Comparison of ENCODE assay signal across 21 cellular contexts in the genomic region with DNA sequence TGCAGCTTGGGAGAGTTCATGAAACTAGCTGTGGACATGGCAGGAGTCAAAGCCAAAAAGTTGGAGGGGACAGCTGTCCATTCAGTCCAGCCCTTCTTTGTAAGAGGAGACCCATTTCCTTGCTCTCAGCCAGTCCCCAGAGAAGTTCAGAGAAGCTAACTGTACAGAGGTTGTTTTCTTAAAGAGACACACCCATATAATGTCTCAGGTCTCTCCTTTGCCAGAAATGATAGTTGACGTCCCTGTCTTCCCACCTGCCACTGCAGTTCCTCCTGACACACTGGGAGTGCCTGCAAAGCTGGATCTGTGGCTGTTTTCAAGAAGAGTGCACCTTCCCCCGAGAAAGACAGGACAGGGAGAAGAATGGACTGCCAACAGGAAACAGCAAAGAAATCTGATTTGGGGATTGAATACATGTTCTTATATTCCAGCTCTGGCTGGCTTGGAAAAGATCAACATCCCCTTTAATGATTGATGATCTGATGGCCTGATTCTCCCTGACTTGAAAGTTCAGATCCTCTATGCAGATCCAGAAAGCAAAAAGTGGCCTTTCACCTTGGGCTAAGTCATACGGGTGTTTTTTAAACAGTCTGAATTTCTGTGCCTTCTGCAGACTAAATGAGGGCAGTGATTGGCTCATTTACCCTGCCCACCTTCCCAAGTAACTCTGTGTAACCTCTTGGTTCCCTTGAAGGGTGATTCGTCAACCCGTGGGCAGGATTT.
A peak's percentile ranks its signal among the peaks of the same experiment; 100 is the strongest.
DNase-seq lines count a peak whose midpoint lies in the region; ATAC-seq, FAIRE-seq and TF ChIP-seq lines count a peak whose summit lies in the region.
"Had no signal": no experiment of that assay in that cellular context is flagged by ENCODE, and none has a peak within 500 bp of the region (broad histone marks: within the 10 kb centered on the region; RNA-seq: fewer than 3 reads in every experiment).

No MANE protein-coding gene starts in this region.

- no peaks in the 10 kb centered on the region for H3K4me1 Mint-ChIP-seq in astrocyte (ENCODE audit: low read depth, unreplicated experiment)
- no peaks in the 10 kb centered on the region for H3K4me1 Mint-ChIP-seq in activated CD4-positive, alpha-beta memory T cell treated with anti-CD3 and anti-CD28 coated beads for 36 hours (ENCODE audit: low read depth)
- H3K4me1 Mint-ChIP-seq: CD4-positive, alpha-beta memory T cell had no signal

- H3K27me3 Mint-ChIP-seq in astrocyte (ENCODE audit: low read depth, unreplicated experiment) = no peaks in the 10 kb centered on the region
- no peaks in the 10 kb centered on the region for H3K27me3 Mint-ChIP-seq in activated CD4-positive, alpha-beta memory T cell treated with anti-CD3 and anti-CD28 coated beads for 36 hours
- H3K27me3 Mint-ChIP-seq: CD4-positive, alpha-beta memory T cell had no signal

- H3K9me3 Mint-ChIP-seq in astrocyte (ENCODE audit: unreplicated experiment) = no peaks in the 10 kb centered on the region
- no peaks in the 10 kb centered on the region for H3K9me3 Mint-ChIP-seq in activated CD4-positive, alpha-beta memory T cell treated with anti-CD3 and anti-CD28 coated beads for 36 hours
- H3K9me3 Mint-ChIP-seq: CD4-positive, alpha-beta memory T cell had no signal

- H3K36me3 ChIP-seq in astrocyte (ENCODE audit: insufficient read depth, low read length) (no peaks in the 10 kb centered on the region), gastrocnemius medialis (peaks cover 0 to 6% of the 10 kb centered on the region in 2 donors)
- H3K36me3 ChIP-seq: BE2C had no signal

- intact Hi-C loops in gastrocnemius medialis (cut with DNase I; ENCODE audit: low total_unique reads) = loop anchor here (5.0 kb wide), 2 partner anchors 36 to 86 kb away; a partner anchor contains a TSS
- intact Hi-C loops in activated CD4-positive, alpha-beta memory T cell treated with anti-CD3 and anti-CD28 coated beads for 36 hours (cut with micrococcal nuclease) = no loop called here

- in situ Hi-C loops in gastrocnemius medialis (cut with MboI; ENCODE audit: low sequenced_read_pairs in 4 of 4) = loop anchor here in 2 of 4 donors (10.0 kb wide), 1 partner anchor 78 kb away; no protein-coding TSS in a partner anchor

- no peak overlapping the region for H3K9ac ChIP-seq in astrocyte (ENCODE audit: low read length)

- no peaks in the 10 kb centered on the region for H3K36me3 Mint-ChIP-seq in astrocyte (ENCODE audit: low read depth, unreplicated experiment)
- H3K36me3 Mint-ChIP-seq in activated CD4-positive, alpha-beta memory T cell treated with anti-CD3 and anti-CD28 coated beads for 36 hours = no peaks in the 10 kb centered on the region

- H3K27me3 ChIP-seq in astrocyte (ENCODE audit: insufficient read depth, low read length) = no peaks in the 10 kb centered on the region
- no peaks in the 10 kb centered on the region for H3K27me3 ChIP-seq in gastrocnemius medialis
- H3K27me3 ChIP-seq: BE2C had no signal

- no peaks in the 10 kb centered on the region for H3K9me3 ChIP-seq in astrocyte (ENCODE audit: insufficient read depth, low read depth, low read length)
- H3K9me3 ChIP-seq in gastrocnemius medialis = no peaks in the 10 kb centered on the region
- H3K9me3 ChIP-seq: BE2C had no signal

- H3K4me1 ChIP-seq in astrocyte (ENCODE audit: insufficient read depth, low read length) (no peaks in the 10 kb centered on the region), gastrocnemius medialis (peaks cover 0 to 10% of the 10 kb centered on the region in 2 donors)
- H3K4me1 ChIP-seq: BE2C had no signal

- no peaks in the 10 kb centered on the region for H4K20me1 ChIP-seq in astrocyte (ENCODE audit: insufficient read depth, low read length)

- no peaks in the 10 kb centered on the region for H3K79me2 ChIP-seq in astrocyte (ENCODE audit: insufficient read depth, low read length)

- POLR2A ChIA-PET in activated CD4-positive, alpha-beta memory T cell treated with anti-CD3 and anti-CD28 coated beads for 36 hours (lab: Charles Lee) = interaction anchor here (0.6 kb wide), 1 partner anchor 1732 kb away, joined by 3 read pairs; no protein-coding TSS in a partner anchor

- peak; percentile 93 for FAIRE-seq in astrocyte (lab: Jason Lieb, UNC)
- FAIRE-seq: GM12878, RCC 7860 had no signal

- H3K27ac ChIP-seq in astrocyte (ENCODE audit: low read depth, low read length) (no peak overlapping the region), gastrocnemius medialis (peak overlapping the region in 3 of 4 donors; percentile 57 to 85 (median 71))

- no peak for TF ChIP-seq CTCF in astrocyte (IDR thresholded peaks at IDR 0.05; ENCODE audit: insufficient read depth, low read depth, low read length)
- no peak for TF ChIP-seq CTCF in gastrocnemius medialis (IDR thresholded peaks at IDR 0.05 in 4 of 5, conservative IDR thresholded peaks at IDR 0.05 in 1 of 5)

- no peak overlapping the region for H2AFZ ChIP-seq in astrocyte (ENCODE audit: low read depth, low read length)

- no peak for TF ChIP-seq POLR2A in gastrocnemius medialis (IDR thresholded peaks at IDR 0.05)

- H3K4me3 ChIP-seq in astrocyte (ENCODE audit: insufficient read depth, low read depth, low read length) = no peak overlapping the region
- H3K4me3 ChIP-seq in gastrocnemius medialis = no peak overlapping the region
- H3K4me3 ChIP-seq: GM12878 had no signal

- no peak overlapping the region for H3K4me3 Mint-ChIP-seq in astrocyte (ENCODE audit: unreplicated experiment)
- no peak overlapping the region for H3K4me3 Mint-ChIP-seq in activated CD4-positive, alpha-beta memory T cell treated with anti-CD3 and anti-CD28 coated beads for 36 hours
- H3K4me3 Mint-ChIP-seq: CD4-positive, alpha-beta memory T cell had no signal

- DNase-seq in activated CD4-positive, alpha-beta T cell treated with anti-CD3 and anti-CD28 coated beads for 48 hours = peak; percentile 2
- no peak for DNase-seq in activated CD4-positive, alpha-beta T cell treated with anti-CD3 and anti-CD28 coated beads, Interleukin-2, amount 50 U/mL, for 1 hour
- DNase-seq in astrocyte (ENCODE audit: low read depth) (no peak), left lobe of liver (ENCODE audit: low spot score) (no peak), gastrocnemius medialis (no peak), NCI-H69 (lab: John Stamatoyannopoulos, UW) (no peak)
- no peak for DNase-seq in activated CD4-positive, alpha-beta memory T cell treated with anti-CD3 and anti-CD28 coated beads for 36 hours
- DNase-seq: 8988T; BE2C; CD4-positive, alpha-beta memory T cell; DMS53; EL; GOT3; MM.1S; NCI-H1092 treated with DMSO at 0.1 percent for 48 hours; NCI-H146; NCI-H2029 treated with DMSO at 0.1 percent for 48 hours; NCI-H446 treated with DMSO at 0.1 percent for 48 hours had no signal

- CTCF ChIA-PET in activated CD4-positive, alpha-beta memory T cell treated with anti-CD3 and anti-CD28 coated beads for 36 hours (lab: Charles Lee) = no interaction called here

- H3K4me2 ChIP-seq in astrocyte (ENCODE audit: low read length) = no peak overlapping the region

- ATAC-seq in left lobe of liver (peak; percentile 69), gastrocnemius medialis (no peak), GM21825 (IDR thresholded peaks at IDR 0.05; ENCODE audit: unreplicated experiment) (no peak)
- ATAC-seq: GM12878 had no signal

- H3K27ac Mint-ChIP-seq in astrocyte (ENCODE audit: unreplicated experiment) = no peak overlapping the region
- H3K27ac Mint-ChIP-seq in activated CD4-positive, alpha-beta memory T cell treated with anti-CD3 and anti-CD28 coated beads for 36 hours = no peak overlapping the region
- H3K27ac Mint-ChIP-seq: CD4-positive, alpha-beta memory T cell had no signal
